ENCODE assay signal across 23 cellular contexts in the genomic region with DNA sequence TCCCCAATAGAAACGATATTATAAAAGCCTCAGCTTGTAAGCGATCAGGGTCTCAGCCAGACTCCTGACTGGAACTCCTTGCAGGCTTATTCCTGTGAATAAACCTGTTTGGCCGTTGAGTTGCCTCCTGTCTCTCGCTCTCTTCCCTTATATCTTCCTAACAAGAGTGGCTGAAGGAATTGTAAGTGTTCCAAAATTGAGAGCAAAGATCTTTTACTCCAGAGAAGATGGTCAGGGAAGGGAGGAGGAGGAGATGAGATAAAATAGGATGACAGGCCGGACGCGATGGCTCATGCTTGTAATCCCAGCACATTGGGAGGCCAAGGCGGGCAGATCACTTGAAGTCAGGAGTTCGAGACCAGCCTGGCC.
"Had no signal": no experiment of that assay in that cellular context is flagged by ENCODE, and none has a peak within 500 bp of the region (broad histone marks: within the 10 kb centered on the region; RNA-seq: fewer than 3 reads in every experiment).

No MANE protein-coding gene starts in this region.

- DNase-seq: activated CD4-positive, alpha-beta T cell treated with anti-CD3 and anti-CD28 coated beads, Interleukin-2, amount 50 U/mL, for 4 hours; activated naive CD4-positive, alpha-beta T cell treated with anti-CD3 and anti-CD28 coated beads, Interleukin-2, amount 10 ng/mL, durations not matched to agents 7 days and 5 days; activated T-cell treated with anti-CD3 and anti-CD28 coated beads for 4 hours; amygdala; body of pancreas; central memory CD4-positive, alpha-beta T cell; esophagus squamous epithelium; foreskin fibroblast; glutamatergic neuron; hypothalamus; left ventricle myocardium inferior; naive thymus-derived CD8-positive, alpha-beta T cell; occipital lobe; psoas muscle; stimulated activated CD4-positive, alpha-beta T cell treated with anti-CD3 and anti-CD28 coated beads, Interleukin-1b, Interleukin-23, amount 100 ng/mL, for 48 hours; stimulated activated naive CD8-positive, alpha-beta T cell treated with anti-CD3 and anti-CD28 coated beads, Interleukin-15, amount 100 ng/mL, for 72 hours; T-helper 9 cell; upper lobe of right lung had no signal

- ATAC-seq: activated CD4-positive, CD25-positive, alpha-beta regulatory T cell treated with anti-CD3 and anti-CD28 coated beads, Interleukin-2, amount 50 U/mL, for 24 hours; body of pancreas; naive thymus-derived CD8-positive, alpha-beta T cell; psoas muscle; sciatic nerve; stimulated activated naive CD8-positive, alpha-beta T cell treated with anti-CD3 and anti-CD28 coated beads, Interleukin-15, amount 100 ng/mL, for 72 hours; upper lobe of right lung had no signal

- H3K36me3 ChIP-seq: upper lobe of right lung had no signal

- H3K27me3 ChIP-seq: body of pancreas, esophagus squamous epithelium, upper lobe of right lung had no signal

- H3K4me3 ChIP-seq: body of pancreas, coronary artery had no signal

- H3K9me3 ChIP-seq: body of pancreas, esophagus squamous epithelium, left ventricle myocardium inferior, psoas muscle, upper lobe of right lung had no signal

- H3K27ac ChIP-seq: body of pancreas, coronary artery had no signal

- H3K27ac Mint-ChIP-seq: activated naive CD4-positive, alpha-beta T cell treated with anti-CD3 and anti-CD28 coated beads, Interleukin-2, amount 10 ng/mL, durations not matched to agents 7 days and 5 days; activated T-helper 2 cell treated with anti-CD3 and anti-CD28 coated beads, Interferon-gamma antibody, Interleukin-2, Interleukin-4, amounts not matched to agents 10 μg/mL and 5 μg/mL and 100 μg/mL, durations not matched to agents 14 hours and 24 hours and 36 hours; memory B cell had no signal

- H3K9me3 Mint-ChIP-seq: activated naive CD4-positive, alpha-beta T cell treated with anti-CD3 and anti-CD28 coated beads, Interleukin-2, amount 10 ng/mL, durations not matched to agents 7 days and 5 days; activated T-helper 2 cell treated with anti-CD3 and anti-CD28 coated beads, Interferon-gamma antibody, Interleukin-2, Interleukin-4, amounts not matched to agents 10 μg/mL and 5 μg/mL and 100 μg/mL, durations not matched to agents 14 hours and 24 hours and 36 hours; memory B cell; naive thymus-derived CD8-positive, alpha-beta T cell; stimulated activated naive CD8-positive, alpha-beta T cell treated with anti-CD3 and anti-CD28 coated beads, Interleukin-15, amount 100 ng/mL, for 72 hours had no signal

- H3K36me3 Mint-ChIP-seq: naive thymus-derived CD8-positive, alpha-beta T cell had no signal

- H3K4me3 Mint-ChIP-seq: memory B cell had no signal

- H3K27me3 Mint-ChIP-seq: activated naive CD4-positive, alpha-beta T cell treated with anti-CD3 and anti-CD28 coated beads, Interleukin-2, amount 10 ng/mL, durations not matched to agents 7 days and 5 days; memory B cell; naive thymus-derived CD8-positive, alpha-beta T cell; stimulated activated naive CD8-positive, alpha-beta T cell treated with anti-CD3 and anti-CD28 coated beads, Interleukin-15, amount 100 ng/mL, for 72 hours had no signal
